ENCODE assay signal across 1 cellular context in the genomic region with DNA sequence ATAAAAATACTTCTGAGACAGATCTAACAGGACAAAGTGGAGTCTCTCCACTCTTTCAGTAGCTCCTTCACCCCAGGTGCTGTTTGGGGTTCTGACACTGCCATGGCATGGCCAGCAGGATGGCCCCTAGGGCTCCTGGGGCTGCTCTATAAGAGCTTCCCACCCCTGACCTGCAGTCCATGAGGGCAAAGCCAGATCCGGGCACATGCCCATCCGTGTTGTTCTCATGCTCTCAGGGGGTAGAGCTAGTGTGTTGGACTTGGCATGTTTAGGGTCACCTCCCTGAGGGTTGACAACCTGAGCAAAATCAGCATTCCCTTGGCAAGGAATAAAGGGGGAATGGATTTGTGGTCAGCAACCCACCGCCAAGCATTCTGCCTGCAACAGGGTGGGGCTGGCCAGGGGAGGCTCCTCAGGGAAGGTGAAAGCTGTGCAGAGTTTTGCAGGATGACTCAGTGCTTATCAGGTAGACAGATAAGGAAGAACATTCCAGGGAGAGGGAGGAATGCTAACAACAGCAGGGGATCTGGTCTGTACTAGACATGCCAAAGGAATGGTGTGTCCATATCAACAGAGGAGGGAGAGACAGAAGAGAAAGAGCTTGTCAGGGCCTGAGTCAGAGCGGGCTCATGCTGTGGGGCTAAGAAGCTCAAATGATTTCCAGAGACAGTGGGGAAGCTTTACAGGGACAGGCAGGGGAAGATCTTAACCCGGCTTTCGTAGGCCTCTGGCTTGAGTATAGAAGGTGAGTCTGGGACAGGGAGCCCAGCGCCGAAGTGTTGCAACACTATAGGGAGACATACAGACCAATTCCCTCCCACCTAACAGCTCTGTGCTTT.
A peak's percentile ranks its signal among the peaks of the same experiment; 100 is the strongest.
TF ChIP-seq lines count a peak whose summit lies in the region.

No MANE protein-coding gene starts in this region.

TF ChIP-seq in HCT116, 20 proteins besides CTCF, POLR2A, EP300 and RAD21:
- peak; percentile 38; the same call in 1 of the 2 replicates for TF ChIP-seq JUND (IDR thresholded peaks at IDR 0.05)
- 0 out of 2 replicates have a peak, but pooled peaks have one; percentile 22 for TF ChIP-seq SP1 (IDR thresholded peaks at IDR 0.05; ENCODE audit: low read depth)
- peak; percentile 34 for TF ChIP-seq FOSL1 (IDR thresholded peaks at IDR 0.05; ENCODE audit: low read depth)
